Comparison of ENCODE assay signal across 27 cellular contexts in the genomic region with DNA sequence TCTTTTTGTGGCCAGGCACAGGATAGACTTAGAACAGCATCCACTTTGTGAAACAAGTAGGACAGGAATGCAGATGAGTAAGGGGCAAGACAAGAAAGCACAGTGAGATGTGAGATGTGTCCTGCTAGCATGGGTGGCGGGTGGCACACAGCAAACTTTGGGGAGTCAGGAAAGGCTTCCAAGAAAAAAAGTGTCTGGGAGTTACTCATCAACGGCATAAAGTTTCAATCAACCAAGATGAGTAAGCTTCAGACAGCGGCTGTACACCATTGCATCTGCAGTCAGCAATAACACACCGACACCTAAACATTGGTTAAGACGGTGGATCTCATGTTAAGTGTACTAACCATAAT.
DNase-seq lines count a peak whose midpoint lies in the region; FAIRE-seq and TF ChIP-seq lines count a peak whose summit lies in the region.
"Had no signal": no experiment of that assay in that cellular context is flagged by ENCODE, and none has a peak within 500 bp of the region (broad histone marks: within the 10 kb centered on the region; RNA-seq: fewer than 3 reads in every experiment).

No MANE protein-coding gene starts in this region.

- no peak for FAIRE-seq in astrocyte (lab: Jason Lieb, UNC)
- FAIRE-seq: A204.1 had no signal

- no peak overlapping the region for H3K4me2 ChIP-seq in astrocyte (ENCODE audit: low read length)

- H3K27ac Mint-ChIP-seq in astrocyte (ENCODE audit: unreplicated experiment) = no peak overlapping the region
- H3K27ac Mint-ChIP-seq: activated CD8-positive, alpha-beta T cell treated with anti-CD3 and anti-CD28 coated beads, Interleukin-2, amount 10 ng/mL, durations not matched to agents 7 days and 5 days; activated naive CD4-positive, alpha-beta T cell treated with anti-CD3 and anti-CD28 coated beads for 36 hours; nephron progenitor cell; T-helper 2 cell treated with Interferon-gamma antibody and Interleukin-4, amounts not matched to agents 5 μg/mL and 100 μg/mL, for 36 hours; WTC11 had no signal

- H2AFZ ChIP-seq in astrocyte (ENCODE audit: low read depth, low read length) = no peak overlapping the region

- no peak overlapping the region for H3K4me3 ChIP-seq in astrocyte (ENCODE audit: insufficient read depth, low read depth, low read length)
- H3K4me3 ChIP-seq: BLaER1, heart left ventricle, left ventricle myocardium inferior, psoas muscle, spleen, upper lobe of left lung had no signal

- no peaks in the 10 kb centered on the region for H4K20me1 ChIP-seq in astrocyte (ENCODE audit: insufficient read depth, low read length)
- H4K20me1 ChIP-seq: BLaER1 had no signal

- H3K4me3 Mint-ChIP-seq in astrocyte (ENCODE audit: unreplicated experiment) = no peak overlapping the region
- H3K4me3 Mint-ChIP-seq: activated CD8-positive, alpha-beta T cell treated with anti-CD3 and anti-CD28 coated beads, Interleukin-2, amount 10 ng/mL, durations not matched to agents 7 days and 5 days; activated naive CD4-positive, alpha-beta T cell treated with anti-CD3 and anti-CD28 coated beads for 36 hours; activated T-cell treated with anti-CD3 and anti-CD28 coated beads, Interleukin-2, amount 50 U/mL, for 4 hours; nephron progenitor cell; T-helper 2 cell treated with Interferon-gamma antibody and Interleukin-4, amounts not matched to agents 5 μg/mL and 100 μg/mL, for 36 hours; WTC11 had no signal

- H3K4me1 Mint-ChIP-seq in astrocyte (ENCODE audit: low read depth, unreplicated experiment) = peaks cover 52% of the 10 kb centered on the region

- DNase-seq in A172 (ENCODE audit: low spot score) (peak; percentile 18), HPDE6-E6E7 (ENCODE audit: extremely low spot score) (peak; percentile 52), astrocyte (ENCODE audit: low read depth) (peak; percentile 63), glomerular visceral epithelial cell (ENCODE audit: extremely low spot score) (peak; percentile 52), DMS 273 treated with DMSO at 0.1 percent for 48 hours (lab: John Stamatoyannopoulos, UW) (no peak), NCI-H128 (lab: John Stamatoyannopoulos, UW; ENCODE audit: unreplicated experiment) (no peak), DMS79 treated with DMSO at 0.1 percent for 48 hours (lab: John Stamatoyannopoulos, UW) (no peak)
- DNase-seq in stimulated activated CD4-positive, alpha-beta T cell treated with anti-CD3 and anti-CD28 coated beads, Interleukin-4, amount 100 ng/mL, for 1 hour = no peak
- DNase-seq: activated CD8-positive, alpha-beta T cell treated with anti-CD3 and anti-CD28 coated beads, Interleukin-2, amount 10 ng/mL, durations not matched to agents 7 days and 5 days; activated naive CD4-positive, alpha-beta T cell treated with anti-CD3 and anti-CD28 coated beads for 36 hours; activated T-cell treated with anti-CD3 and anti-CD28 coated beads, Interleukin-2, amount 50 U/mL, for 4 hours; anterior cingulate cortex; Caco-2; cerebellar nuclear complex; effector CD8-positive, alpha-beta T cell; heart left ventricle; left ventricle myocardium inferior; NCI-H1930; NCI-H446; nephron progenitor cell; psoas muscle; spleen; upper lobe of left lung had no signal

- no peak for TF ChIP-seq CTCF in astrocyte (IDR thresholded peaks at IDR 0.05; ENCODE audit: insufficient read depth, low read depth, low read length)

- no peak overlapping the region for H3K9ac ChIP-seq in astrocyte (ENCODE audit: low read length)
- H3K9ac ChIP-seq: BLaER1 had no signal

- no peak overlapping the region for H3K27ac ChIP-seq in astrocyte (ENCODE audit: low read depth, low read length)
- H3K27ac ChIP-seq: BLaER1, psoas muscle had no signal

- H3K36me3 ChIP-seq in astrocyte (ENCODE audit: insufficient read depth, low read length) = no peaks in the 10 kb centered on the region
- H3K36me3 ChIP-seq: BLaER1, heart left ventricle, left ventricle myocardium inferior, spleen, upper lobe of left lung had no signal

- no peaks in the 10 kb centered on the region for H3K36me3 Mint-ChIP-seq in astrocyte (ENCODE audit: low read depth, unreplicated experiment)
- H3K36me3 Mint-ChIP-seq: WTC11 had no signal

- peaks cover 19% of the 10 kb centered on the region for H3K4me1 ChIP-seq in astrocyte (ENCODE audit: insufficient read depth, low read length)

- H3K9me3 Mint-ChIP-seq in astrocyte (ENCODE audit: unreplicated experiment) = no peaks in the 10 kb centered on the region
- H3K9me3 Mint-ChIP-seq: activated naive CD4-positive, alpha-beta T cell treated with anti-CD3 and anti-CD28 coated beads for 36 hours; activated T-cell treated with anti-CD3 and anti-CD28 coated beads, Interleukin-2, amount 50 U/mL, for 4 hours; nephron progenitor cell; T-helper 2 cell treated with Interferon-gamma antibody and Interleukin-4, amounts not matched to agents 5 μg/mL and 100 μg/mL, for 36 hours; WTC11 had no signal

- no peaks in the 10 kb centered on the region for H3K27me3 ChIP-seq in astrocyte (ENCODE audit: insufficient read depth, low read length)
- H3K27me3 ChIP-seq: BLaER1, heart left ventricle, upper lobe of left lung had no signal

- peaks cover 4% of the 10 kb centered on the region for H3K27me3 Mint-ChIP-seq in astrocyte (ENCODE audit: low read depth, unreplicated experiment)

- H3K9me3 ChIP-seq in astrocyte (ENCODE audit: insufficient read depth, low read depth, low read length) = no peaks in the 10 kb centered on the region
- H3K9me3 ChIP-seq: Caco-2, heart left ventricle, left ventricle myocardium inferior, psoas muscle, spleen, upper lobe of left lung had no signal

- H3K79me2 ChIP-seq in astrocyte (ENCODE audit: insufficient read depth, low read length) = no peaks in the 10 kb centered on the region

Comparison
In these comparisons a context has a peak if more than half of its experiments do, and no peak if none do; other contexts are left out.
1. DNase-seq: peak in A172 (single experiment), HPDE6-E6E7 (single experiment), astrocyte (single experiment) and glomerular visceral epithelial cell (single experiment); none in DMS 273 treated with DMSO at 0.1 percent for 48 hours (single experiment), NCI-H128 (single experiment), DMS79 treated with DMSO at 0.1 percent for 48 hours (single experiment) and stimulated activated CD4-positive, alpha-beta T cell treated with anti-CD3 and anti-CD28 coated beads, Interleukin-4, amount 100 ng/mL, for 1 hour (single experiment).